Comparison of ENCODE assay signal across 23 cellular contexts in genomic region chr2:218244665-218245064, GRCh38. TPM values are rescaled to one million over a fixed set of nuclear protein-coding genes. Genes with fewer than 3 reads are reported as not detected.
DNase-seq lines count a peak whose midpoint lies in the region; ATAC-seq and TF ChIP-seq lines count a peak whose summit lies in the region.
"Had no signal": no experiment of that assay in that cellular context is flagged by ENCODE, and none has a peak within 500 bp of the region (broad histone marks: within the 10 kb centered on the region; RNA-seq: fewer than 3 reads in every experiment).

No MANE protein-coding gene starts in this region.

- H3K36me3 Mint-ChIP-seq in activated CD4-positive, alpha-beta T cell treated with anti-CD3 and anti-CD28 coated beads, Interleukin-2, amount 10 ng/mL, durations not matched to agents 24 days and 14 days (ENCODE audit: low read depth), result peaks cover 79% of the 10 kb centered on the region
- H3K36me3 Mint-ChIP-seq in activated CD4-positive, alpha-beta T cell treated with anti-CD3 and anti-CD28 coated beads, Interleukin-2, amount 10 ng/mL, durations not matched to agents 7 days and 5 days (ENCODE audit: low read depth), result peaks cover 89% of the 10 kb centered on the region
- H3K36me3 Mint-ChIP-seq in CD4-positive, CD25-positive, alpha-beta regulatory T cell, result peaks cover 39% of the 10 kb centered on the region
- H3K36me3 Mint-ChIP-seq in activated naive CD4-positive, alpha-beta T cell treated with anti-CD3 and anti-CD28 coated beads, Interleukin-2, amount 50 U/mL, for 72 hours, result peaks cover 26 to 64% of the 10 kb centered on the region in 2 donors
- peaks cover 4 to 50% (median 24%) of the 10 kb centered on the region in 5 donors for H3K36me3 Mint-ChIP-seq in naive thymus-derived CD4-positive, alpha-beta T cell

- H3K4me2 ChIP-seq in SK-N-SH, result no peak overlapping the region
- H3K4me2 ChIP-seq: A549, BLaER1 had no signal

- no peak overlapping the region for H2AFZ ChIP-seq in SK-N-SH (ENCODE audit: low read depth)

- H3F3A ChIP-seq in SK-N-SH (replicated peaks; ENCODE audit: insufficient read depth), result peaks cover 7% of the 10 kb centered on the region

- ATAC-seq in CD4-positive, CD25-positive, alpha-beta regulatory T cell (ENCODE audit: low read depth in 2 of 2), result no peak
- no peak for ATAC-seq in activated naive CD4-positive, alpha-beta T cell treated with anti-CD3 and anti-CD28 coated beads, Interleukin-2, amount 50 U/mL, for 72 hours
- no peak for ATAC-seq in naive thymus-derived CD4-positive, alpha-beta T cell
- ATAC-seq: A549 had no signal

- 97% methylated on average over 2 of the region's 2 CpGs for WGBS in SK-N-SH (ENCODE audit: low lambda C conversion rate)

- no peaks in the 10 kb centered on the region for H3K9me3 ChIP-seq in CD4-positive, CD25-positive, alpha-beta regulatory T cell (ENCODE audit: control insufficient read depth in 2 of 2, low read length in 2 of 2)
- no peaks in the 10 kb centered on the region for H3K9me3 ChIP-seq in naive thymus-derived CD4-positive, alpha-beta T cell (ENCODE audit: control insufficient read depth in 2 of 3, low read length in 3 of 3)
- H3K9me3 ChIP-seq in SK-N-SH (no peaks in the 10 kb centered on the region), ascending aorta (no peaks in the 10 kb centered on the region)
- H3K9me3 ChIP-seq: A549, BLaER1, HAP-1, upper lobe of right lung had no signal

- intact Hi-C loops in activated CD4-positive, alpha-beta T cell treated with anti-CD3 and anti-CD28 coated beads, Interleukin-2, amount 10 ng/mL, durations not matched to agents 24 days and 14 days (cut with micrococcal nuclease), result no loop called here
- intact Hi-C loops in naive thymus-derived CD4-positive, alpha-beta T cell (cut with micrococcal nuclease), result no loop called here
- intact Hi-C loops in ascending aorta (cut with DNase I), result no loop called here

- peaks cover 74% of the 10 kb centered on the region for H3K79me2 ChIP-seq in SK-N-SH (ENCODE audit: insufficient read depth)

- H3K4me1 Mint-ChIP-seq in activated CD4-positive, alpha-beta T cell treated with anti-CD3 and anti-CD28 coated beads, Interleukin-2, amount 10 ng/mL, durations not matched to agents 24 days and 14 days, result peaks cover 18% of the 10 kb centered on the region
- peaks cover 13% of the 10 kb centered on the region for H3K4me1 Mint-ChIP-seq in activated CD4-positive, alpha-beta T cell treated with anti-CD3 and anti-CD28 coated beads, Interleukin-2, amount 10 ng/mL, durations not matched to agents 7 days and 5 days
- peaks cover 4 to 34% (median 25%) of the 10 kb centered on the region in 4 donors for H3K4me1 Mint-ChIP-seq in CD4-positive, CD25-positive, alpha-beta regulatory T cell
- peaks cover 0 to 28% (median 24%) of the 10 kb centered on the region in 7 donors for H3K4me1 Mint-ChIP-seq in naive thymus-derived CD4-positive, alpha-beta T cell
- H3K4me1 Mint-ChIP-seq: brain, nephron had no signal

- H4K20me1 ChIP-seq in SK-N-SH (ENCODE audit: insufficient read depth), result 0 out of 2 replicates have a peak, but pooled peaks cover 7% of the 10 kb centered on the region

- no peaks in the 10 kb centered on the region for H3K27me3 ChIP-seq in CD4-positive, CD25-positive, alpha-beta regulatory T cell (ENCODE audit: control insufficient read depth, insufficient read depth, low read length)
- no peaks in the 10 kb centered on the region for H3K27me3 ChIP-seq in naive thymus-derived CD4-positive, alpha-beta T cell (ENCODE audit: control insufficient read depth in 2 of 2, insufficient read depth in 2 of 2, low read length in 2 of 2)
- H3K27me3 ChIP-seq in SK-N-SH (ENCODE audit: insufficient read depth) (no peaks in the 10 kb centered on the region), ascending aorta (no peaks in the 10 kb centered on the region)
- H3K27me3 ChIP-seq: BLaER1, upper lobe of right lung had no signal

- H3K4me3 Mint-ChIP-seq in activated CD4-positive, alpha-beta T cell treated with anti-CD3 and anti-CD28 coated beads, Interleukin-2, amount 10 ng/mL, durations not matched to agents 24 days and 14 days, result no peak overlapping the region
- H3K4me3 Mint-ChIP-seq in activated CD4-positive, alpha-beta T cell treated with anti-CD3 and anti-CD28 coated beads, Interleukin-2, amount 10 ng/mL, durations not matched to agents 7 days and 5 days, result no peak overlapping the region
- H3K4me3 Mint-ChIP-seq in CD4-positive, CD25-positive, alpha-beta regulatory T cell, result no peak overlapping the region
- H3K4me3 Mint-ChIP-seq in naive thymus-derived CD4-positive, alpha-beta T cell, result no peak overlapping the region
- H3K4me3 Mint-ChIP-seq: brain, memory B cell, nephron had no signal

- H3K9me2 ChIP-seq in SK-N-SH, result no peaks in the 10 kb centered on the region

- POLR2A ChIA-PET in activated CD4-positive, alpha-beta T cell treated with anti-CD3 and anti-CD28 coated beads, Interleukin-2, amount 10 ng/mL, durations not matched to agents 7 days and 5 days (lab: Charles Lee), result no interaction called here
- POLR2A ChIA-PET in naive thymus-derived CD4-positive, alpha-beta T cell (lab: Charles Lee), result interaction anchor here (0.7 to 1.7 kb wide), 5 partner anchors 18 to 229 kb away, joined by 3 to 5 read pairs (median 3); no protein-coding TSS in a partner anchor
- POLR2A ChIA-PET in SK-N-SH (lab: Yijun Ruan, JAX), result no interaction called here

- no peak for TF ChIP-seq CTCF in SK-N-SH (IDR thresholded peaks at IDR 0.05)
- no peak for TF ChIP-seq CTCF in ascending aorta (IDR thresholded peaks at IDR 0.05)

- no peak overlapping the region for H3K9ac ChIP-seq in SK-N-SH
- H3K9ac ChIP-seq: BLaER1 had no signal

- H3K27ac ChIP-seq in CD4-positive, CD25-positive, alpha-beta regulatory T cell (ENCODE audit: insufficient read depth, low read length, poor library complexity, severe bottlenecking), result no peak overlapping the region
- H3K27ac ChIP-seq in naive thymus-derived CD4-positive, alpha-beta T cell (ENCODE audit: low read depth, low read length), result peak overlapping the region; percentile 16
- no peak overlapping the region for H3K27ac ChIP-seq in SK-N-SH (ENCODE audit: low read depth in 2 of 2, low read length in 1 of 2)
- H3K27ac ChIP-seq in ascending aorta, result no peak overlapping the region
- H3K27ac ChIP-seq: A549, BLaER1, upper lobe of right lung, WERI-Rb-1 had no signal

- no peaks in the 10 kb centered on the region for H3K9me3 Mint-ChIP-seq in activated CD4-positive, alpha-beta T cell treated with anti-CD3 and anti-CD28 coated beads, Interleukin-2, amount 10 ng/mL, durations not matched to agents 24 days and 14 days
- no peaks in the 10 kb centered on the region for H3K9me3 Mint-ChIP-seq in activated CD4-positive, alpha-beta T cell treated with anti-CD3 and anti-CD28 coated beads, Interleukin-2, amount 10 ng/mL, durations not matched to agents 7 days and 5 days
- no peaks in the 10 kb centered on the region for H3K9me3 Mint-ChIP-seq in CD4-positive, CD25-positive, alpha-beta regulatory T cell
- H3K9me3 Mint-ChIP-seq in activated naive CD4-positive, alpha-beta T cell treated with anti-CD3 and anti-CD28 coated beads, Interleukin-2, amount 50 U/mL, for 72 hours, result no peaks in the 10 kb centered on the region
- no peaks in the 10 kb centered on the region for H3K9me3 Mint-ChIP-seq in naive thymus-derived CD4-positive, alpha-beta T cell
- H3K9me3 Mint-ChIP-seq: brain, memory B cell, nephron had no signal

- no peak for DNase-seq in activated CD4-positive, alpha-beta T cell treated with anti-CD3 and anti-CD28 coated beads, Interleukin-2, amount 10 ng/mL, durations not matched to agents 24 days and 14 days
- DNase-seq in activated CD4-positive, alpha-beta T cell treated with anti-CD3 and anti-CD28 coated beads, Interleukin-2, amount 10 ng/mL, durations not matched to agents 7 days and 5 days, result no peak
- DNase-seq in CD4-positive, CD25-positive, alpha-beta regulatory T cell, result no peak
- DNase-seq in activated naive CD4-positive, alpha-beta T cell treated with anti-CD3 and anti-CD28 coated beads, Interleukin-2, amount 50 U/mL, for 72 hours (ENCODE audit: low spot score in 2 of 2), result no peak
- no peak for DNase-seq in naive thymus-derived CD4-positive, alpha-beta T cell
- DNase-seq in SK-N-SH, result no peak
- no peak for DNase-seq in ascending aorta (ENCODE audit: low spot score in 2 of 2)
- no peak for DNase-seq in NCI-H1092 treated with DMSO at 0.1 percent for 48 hours (lab: John Stamatoyannopoulos, UW)
- DNase-seq: activated effector memory CD4-positive, alpha-beta T cell treated with anti-CD3 and anti-CD28 coated beads, Interleukin-2, amount 50 U/mL, for 16 hours; cortex of kidney; DMS153; NCI-H1105 treated with DMSO at 0.1 percent for 48 hours; NCI-H524; stimulated activated CD4-positive, alpha-beta T cell treated with anti-CD3 and anti-CD28 coated beads, Interleukin-2, amount 100 ng/mL, for 24 hours; upper lobe of right lung; WERI-Rb-1 had no signal

- H3K27me3 Mint-ChIP-seq in activated CD4-positive, alpha-beta T cell treated with anti-CD3 and anti-CD28 coated beads, Interleukin-2, amount 10 ng/mL, durations not matched to agents 24 days and 14 days, result no peaks in the 10 kb centered on the region
- H3K27me3 Mint-ChIP-seq in activated CD4-positive, alpha-beta T cell treated with anti-CD3 and anti-CD28 coated beads, Interleukin-2, amount 10 ng/mL, durations not matched to agents 7 days and 5 days, result no peaks in the 10 kb centered on the region
- H3K27me3 Mint-ChIP-seq in CD4-positive, CD25-positive, alpha-beta regulatory T cell, result no peaks in the 10 kb centered on the region
- no peaks in the 10 kb centered on the region for H3K27me3 Mint-ChIP-seq in naive thymus-derived CD4-positive, alpha-beta T cell
- H3K27me3 Mint-ChIP-seq: brain, memory B cell had no signal

- CTCF ChIA-PET in activated CD4-positive, alpha-beta T cell treated with anti-CD3 and anti-CD28 coated beads, Interleukin-2, amount 10 ng/mL, durations not matched to agents 7 days and 5 days (lab: Charles Lee), result interaction anchor here (1.1 to 3.1 kb wide), 7 partner anchors 9 to 26 kb away, joined by 3 to 13 read pairs (median 5); partner anchors contain the start of genes AAMP and PNKD
- CTCF ChIA-PET in naive thymus-derived CD4-positive, alpha-beta T cell (lab: Charles Lee), result interaction anchor here (0.6 to 1.3 kb wide), 2 partner anchors 25 to 59 kb away, joined by 3 read pairs; partner anchors contain the start of genes AAMP and PNKD
- CTCF ChIA-PET in SK-N-SH (lab: Yijun Ruan, JAX), result interaction anchor here (1.1 to 5.7 kb wide), 3 partner anchors 14 to 26 kb away, joined by 4 to 34 read pairs (median 4); partner anchors contain the start of genes AAMP and PNKD

- no peak for TF ChIP-seq RAD21 in SK-N-SH (IDR thresholded peaks at IDR 0.05; ENCODE audit: low read length)

- H3K4me3 ChIP-seq in CD4-positive, CD25-positive, alpha-beta regulatory T cell (ENCODE audit: low read depth, low read length), result no peak overlapping the region
- no peak overlapping the region for H3K4me3 ChIP-seq in naive thymus-derived CD4-positive, alpha-beta T cell (ENCODE audit: low read length)
- H3K4me3 ChIP-seq in SK-N-SH (ENCODE audit: low read depth in 2 of 2, low read length in 1 of 2) (no peak overlapping the region), ascending aorta (no peak overlapping the region)
- H3K4me3 ChIP-seq: A549, BLaER1, HAP-1, upper lobe of right lung had no signal

- H3K4me1 ChIP-seq in CD4-positive, CD25-positive, alpha-beta regulatory T cell (ENCODE audit: control insufficient read depth, insufficient read depth, low read length, poor library complexity, severe bottlenecking), result peaks cover 6% of the 10 kb centered on the region
- H3K4me1 ChIP-seq in naive thymus-derived CD4-positive, alpha-beta T cell (ENCODE audit: control insufficient read depth in 2 of 2, insufficient read depth in 2 of 2, low read length in 2 of 2), result peaks cover 4 to 6% of the 10 kb centered on the region in 2 donors
- H3K4me1 ChIP-seq in SK-N-SH (ENCODE audit: control insufficient read depth in 1 of 2, insufficient read depth in 2 of 2, low read depth in 1 of 2, low read length in 1 of 2) (no peaks in the 10 kb centered on the region), ascending aorta (peaks cover 9 to 19% of the 10 kb centered on the region in 2 donors)
- H3K4me1 ChIP-seq: A549, BLaER1, HAP-1 had no signal

- H3K27ac Mint-ChIP-seq in activated CD4-positive, alpha-beta T cell treated with anti-CD3 and anti-CD28 coated beads, Interleukin-2, amount 10 ng/mL, durations not matched to agents 24 days and 14 days, result peak overlapping the region; percentile 0
- no peak overlapping the region for H3K27ac Mint-ChIP-seq in activated CD4-positive, alpha-beta T cell treated with anti-CD3 and anti-CD28 coated beads, Interleukin-2, amount 10 ng/mL, durations not matched to agents 7 days and 5 days
- peak overlapping the region in 2 of 3 donors; percentile 77 to 86 for H3K27ac Mint-ChIP-seq in CD4-positive, CD25-positive, alpha-beta regulatory T cell
- peak overlapping the region; percentile 36 to 79 for H3K27ac Mint-ChIP-seq in activated naive CD4-positive, alpha-beta T cell treated with anti-CD3 and anti-CD28 coated beads, Interleukin-2, amount 50 U/mL, for 72 hours
- H3K27ac Mint-ChIP-seq in naive thymus-derived CD4-positive, alpha-beta T cell, result peak overlapping the region; percentile 0 to 85 (median 39)

- H3K36me3 ChIP-seq in CD4-positive, CD25-positive, alpha-beta regulatory T cell (ENCODE audit: control insufficient read depth, insufficient read depth, low read length), result peaks cover 96% of the 10 kb centered on the region
- peaks cover 49 to 97% (median 66%) of the 10 kb centered on the region in 3 experiments for H3K36me3 ChIP-seq in naive thymus-derived CD4-positive, alpha-beta T cell (ENCODE audit: control insufficient read depth in 2 of 3, insufficient read depth in 3 of 3, low read length in 3 of 3)
- H3K36me3 ChIP-seq in SK-N-SH (replicated peaks in 1 of 2; ENCODE audit: control insufficient read depth in 1 of 2, insufficient read depth in 2 of 2, low read length in 1 of 2) (peaks cover 77 to 97% of the 10 kb centered on the region in 2 experiments), ascending aorta (peaks cover 85 to 93% of the 10 kb centered on the region in 2 donors)

- no peak for TF ChIP-seq EP300 in SK-N-SH (IDR thresholded peaks at IDR 0.05; ENCODE audit: borderline replicate concordance in 1 of 2, low read depth in 1 of 2, low read length in 1 of 2)

RNA-seq across cellular contexts. Expression of gene GPBAR1, which starts 16.1 kb away (rescaled TPM):
- total RNA-seq in activated CD4-positive, alpha-beta T cell treated with anti-CD3 and anti-CD28 coated beads, Interleukin-2, amount 10 ng/mL, durations not matched to agents 24 days and 14 days, result 0.40 and 0.68 TPM in 2 replicates
- total RNA-seq in activated CD4-positive, alpha-beta T cell treated with anti-CD3 and anti-CD28 coated beads, Interleukin-2, amount 10 ng/mL, durations not matched to agents 7 days and 5 days, result 1 to 10 TPM; 1.0 to 1.2 TPM
- 1.2 TPM for total RNA-seq in CD4-positive, CD25-positive, alpha-beta regulatory T cell
- polyA plus RNA-seq in CD4-positive, CD25-positive, alpha-beta regulatory T cell, result not detected
- under 1 TPM; 0.46 to 0.88 TPM for total RNA-seq in activated naive CD4-positive, alpha-beta T cell treated with anti-CD3 and anti-CD28 coated beads, Interleukin-2, amount 50 U/mL, for 72 hours
- total RNA-seq in naive thymus-derived CD4-positive, alpha-beta T cell, result 10 to 100 TPM in 1 of 5 experiments, 1 to 10 TPM in 3, under 1 TPM in 1; 0.80 to 12.9 (median 1.9) TPM
- polyA plus RNA-seq in naive thymus-derived CD4-positive, alpha-beta T cell, result under 1 TPM; 0.15 to 0.27 TPM
- polyA plus RNA-seq in SK-N-SH (2012; rRNA removed), result 0.08 and 0.13 TPM in 2 replicates
- 0.03 and 0.05 TPM in 2 replicates for polyA plus RNA-seq in SK-N-SH (2012; cell fraction: cytosol; rRNA removed)
- 0.38 and 0.50 TPM in 2 replicates for polyA plus RNA-seq in SK-N-SH (2012; cell fraction: nucleus; rRNA removed)
- total RNA-seq in ascending aorta, result not detected
- total RNA-seq: fibroblast of villous mesenchyme had no signal

RNA-seq across cellular contexts. Expression of gene AAMP, which starts 25.3 kb away (rescaled TPM):
- 85.3 and 89.0 TPM in 2 replicates for total RNA-seq in activated CD4-positive, alpha-beta T cell treated with anti-CD3 and anti-CD28 coated beads, Interleukin-2, amount 10 ng/mL, durations not matched to agents 24 days and 14 days
- total RNA-seq in activated CD4-positive, alpha-beta T cell treated with anti-CD3 and anti-CD28 coated beads, Interleukin-2, amount 10 ng/mL, durations not matched to agents 7 days and 5 days, result 10 to 100 TPM; 42.3 to 51.1 TPM
- total RNA-seq in CD4-positive, CD25-positive, alpha-beta regulatory T cell, result 55.8 TPM
- 10 to 100 TPM; 84.8 to 92.2 (median 87.8) TPM for polyA plus RNA-seq in CD4-positive, CD25-positive, alpha-beta regulatory T cell
- total RNA-seq in activated naive CD4-positive, alpha-beta T cell treated with anti-CD3 and anti-CD28 coated beads, Interleukin-2, amount 50 U/mL, for 72 hours, result 10 to 100 TPM; 67.7 to 68.4 TPM
- total RNA-seq in naive thymus-derived CD4-positive, alpha-beta T cell, result 10 to 100 TPM; 54.1 to 67.0 (median 61.2) TPM
- 100 to 1,000 TPM in 1 of 2 donors, 10 to 100 TPM in 1; 98.6 to 108 TPM for polyA plus RNA-seq in naive thymus-derived CD4-positive, alpha-beta T cell
- 223 and 276 TPM in 2 replicates for polyA plus RNA-seq in SK-N-SH (2012; rRNA removed)
- 191 and 203 TPM in 2 replicates for polyA plus RNA-seq in SK-N-SH (2012; cell fraction: cytosol; rRNA removed)
- 302 and 308 TPM in 2 replicates for polyA plus RNA-seq in SK-N-SH (2012; cell fraction: nucleus; rRNA removed)
- total RNA-seq in ascending aorta, result 73.7 TPM

RNA-seq across cellular contexts. Expression of gene PNKD, which starts 25.7 kb away (rescaled TPM):
- total RNA-seq in activated CD4-positive, alpha-beta T cell treated with anti-CD3 and anti-CD28 coated beads, Interleukin-2, amount 10 ng/mL, durations not matched to agents 24 days and 14 days, result 15.0 and 21.5 TPM in 2 replicates
- total RNA-seq in activated CD4-positive, alpha-beta T cell treated with anti-CD3 and anti-CD28 coated beads, Interleukin-2, amount 10 ng/mL, durations not matched to agents 7 days and 5 days, result 10 to 100 TPM; 34.0 to 39.1 TPM
- total RNA-seq in CD4-positive, CD25-positive, alpha-beta regulatory T cell, result 21.9 TPM
- 100 to 1,000 TPM in 1 of 4 donors, 10 to 100 TPM in 3; 96.2 to 107 (median 98.8) TPM for polyA plus RNA-seq in CD4-positive, CD25-positive, alpha-beta regulatory T cell
- total RNA-seq in activated naive CD4-positive, alpha-beta T cell treated with anti-CD3 and anti-CD28 coated beads, Interleukin-2, amount 50 U/mL, for 72 hours, result 10 to 100 TPM; 25.1 to 30.4 TPM
- total RNA-seq in naive thymus-derived CD4-positive, alpha-beta T cell, result 10 to 100 TPM; 18.5 to 38.4 (median 25.2) TPM
- 100 to 1,000 TPM in 1 of 2 donors, 10 to 100 TPM in 1; 92.2 to 108 TPM for polyA plus RNA-seq in naive thymus-derived CD4-positive, alpha-beta T cell
- 92.2 and 101 TPM in 2 replicates for polyA plus RNA-seq in SK-N-SH (2012; rRNA removed)
- polyA plus RNA-seq in SK-N-SH (2012; cell fraction: cytosol; rRNA removed), result 56.7 and 75.3 TPM in 2 replicates
- polyA plus RNA-seq in SK-N-SH (2012; cell fraction: nucleus; rRNA removed), result 57.8 and 74.7 TPM in 2 replicates
- 45.8 TPM for total RNA-seq in ascending aorta

RNA-seq across cellular contexts. Expression of gene ARPC2, which starts 27.7 kb away (rescaled TPM):
- 515 and 516 TPM in 2 replicates for total RNA-seq in activated CD4-positive, alpha-beta T cell treated with anti-CD3 and anti-CD28 coated beads, Interleukin-2, amount 10 ng/mL, durations not matched to agents 24 days and 14 days
- 100 to 1,000 TPM; 708 to 729 TPM for total RNA-seq in activated CD4-positive, alpha-beta T cell treated with anti-CD3 and anti-CD28 coated beads, Interleukin-2, amount 10 ng/mL, durations not matched to agents 7 days and 5 days
- 540 TPM for total RNA-seq in CD4-positive, CD25-positive, alpha-beta regulatory T cell
- polyA plus RNA-seq in CD4-positive, CD25-positive, alpha-beta regulatory T cell, result 1,000 to 10,000 TPM in 2 of 4 donors, 100 to 1,000 TPM in 2; 741 to 1,050 (median 910) TPM
- 100 to 1,000 TPM; 567 to 656 TPM for total RNA-seq in activated naive CD4-positive, alpha-beta T cell treated with anti-CD3 and anti-CD28 coated beads, Interleukin-2, amount 50 U/mL, for 72 hours
- 100 to 1,000 TPM; 330 to 694 (median 368) TPM for total RNA-seq in naive thymus-derived CD4-positive, alpha-beta T cell
- 100 to 1,000 TPM; 628 to 638 TPM for polyA plus RNA-seq in naive thymus-derived CD4-positive, alpha-beta T cell
- polyA plus RNA-seq in SK-N-SH (2012; rRNA removed), result 319 and 387 TPM in 2 replicates
- polyA plus RNA-seq in SK-N-SH (2012; cell fraction: cytosol; rRNA removed), result 392 and 457 TPM in 2 replicates
- polyA plus RNA-seq in SK-N-SH (2012; cell fraction: nucleus; rRNA removed), result 156 and 201 TPM in 2 replicates
- total RNA-seq in ascending aorta, result 237 TPM

RNA-seq across cellular contexts. Expression of gene TMBIM1, which starts 47.6 kb away (rescaled TPM):
- total RNA-seq in activated CD4-positive, alpha-beta T cell treated with anti-CD3 and anti-CD28 coated beads, Interleukin-2, amount 10 ng/mL, durations not matched to agents 24 days and 14 days, result 62.6 and 63.1 TPM in 2 replicates
- 100 to 1,000 TPM in 1 of 2 experiments, 10 to 100 TPM in 1; 99.3 to 101 TPM for total RNA-seq in activated CD4-positive, alpha-beta T cell treated with anti-CD3 and anti-CD28 coated beads, Interleukin-2, amount 10 ng/mL, durations not matched to agents 7 days and 5 days
- total RNA-seq in CD4-positive, CD25-positive, alpha-beta regulatory T cell, result 96.4 TPM
- polyA plus RNA-seq in CD4-positive, CD25-positive, alpha-beta regulatory T cell, result 100 to 1,000 TPM; 161 to 180 (median 162) TPM
- total RNA-seq in activated naive CD4-positive, alpha-beta T cell treated with anti-CD3 and anti-CD28 coated beads, Interleukin-2, amount 50 U/mL, for 72 hours, result 10 to 100 TPM; 46.1 to 47.5 TPM
- 100 to 1,000 TPM in 2 of 5 experiments, 10 to 100 TPM in 3; 51.7 to 112 (median 83.8) TPM for total RNA-seq in naive thymus-derived CD4-positive, alpha-beta T cell
- polyA plus RNA-seq in naive thymus-derived CD4-positive, alpha-beta T cell, result 100 to 1,000 TPM in 1 of 2 donors, 10 to 100 TPM in 1; 92.4 to 115 TPM
- 7.3 and 7.8 TPM in 2 replicates for polyA plus RNA-seq in SK-N-SH (2012; rRNA removed)
- 4.4 and 6.8 TPM in 2 replicates for polyA plus RNA-seq in SK-N-SH (2012; cell fraction: cytosol; rRNA removed)
- polyA plus RNA-seq in SK-N-SH (2012; cell fraction: nucleus; rRNA removed), result 4.5 and 5.3 TPM in 2 replicates
- total RNA-seq in ascending aorta, result 320 TPM
